12 cellular contexts compared by ENCODE assay signal in genomic region chr17:42660692-42661345, GRCh38. TPM values are rescaled to one million over a fixed set of nuclear protein-coding genes. Genes with fewer than 3 reads are reported as not detected.
A peak's percentile ranks its signal among the peaks of the same experiment; 100 is the strongest.
DNase-seq lines count a peak whose midpoint lies in the region; ATAC-seq, FAIRE-seq and TF ChIP-seq lines count a peak whose summit lies in the region.
"Had no signal": no experiment of that assay in that cellular context is flagged by ENCODE, and none has a peak within 500 bp of the region (broad histone marks: within the 10 kb centered on the region; RNA-seq: fewer than 3 reads in every experiment).

No MANE protein-coding gene starts in this region.

- ATAC-seq in HepG2 (no peak), right lobe of liver (no peak)

- no peak for TF ChIP-seq RAD21 in HepG2 (CRISPR knock-in tag; IDR thresholded peaks at IDR 0.05)

- in situ Hi-C loops in HepG2 (cut with HindIII; ENCODE audit: extremely low pct_ligation_motif_present, low pct_unique_long_range_greater_than_20kb), result no loop called here

- H4K20me1 ChIP-seq in HepG2 (ENCODE audit: insufficient read depth, low read length), result no peaks in the 10 kb centered on the region

- DNase-seq in HepG2 (ENCODE audit: low spot score), result no peak
- no peak for DNase-seq in right lobe of liver
- peak; percentile 52 for DNase-seq in adipocyte (ENCODE audit: low read depth)
- DNase-seq in iris pigment epithelial cell (ENCODE audit: low read depth), result peak; percentile 51
- DNase-seq in vagina (ENCODE audit: extremely low spot score in 2 of 2), result peak in 1 of 2 donors; percentile 89
- no peak for DNase-seq in NCI-H345 (lab: John Stamatoyannopoulos, UW)
- no peak for DNase-seq in SHP77 (lab: John Stamatoyannopoulos, UW)
- no peak for DNase-seq in NCI-H1092 (lab: John Stamatoyannopoulos, UW)
- DNase-seq: activated naive CD4-positive, alpha-beta T cell; AML-193; NCI-H1436 had no signal

- H3K4me3 ChIP-seq in HepG2 (replicated peaks in 1 of 3; ENCODE audit: insufficient read depth in 1 of 3, low read depth in 2 of 3, low read length in 3 of 3) (no peak overlapping the region), right lobe of liver (no peak overlapping the region), adipocyte (ENCODE audit: low read length) (peak overlapping the region; percentile 58), vagina (no peak overlapping the region)

- H3K9me3 ChIP-seq in HepG2 (ENCODE audit: low read length), result 0 out of 2 replicates have a peak, but pooled peaks cover 5% of the 10 kb centered on the region
- no peaks in the 10 kb centered on the region for H3K9me3 ChIP-seq in right lobe of liver
- H3K9me3 ChIP-seq in adipocyte (ENCODE audit: control insufficient read depth, low read length), result no peaks in the 10 kb centered on the region
- H3K9me3 ChIP-seq in vagina, result no peaks in the 10 kb centered on the region

- 94% methylated on average over 7 of the region's 7 CpGs for WGBS in HepG2 (ENCODE audit: low lambda C conversion rate)
- 73% methylated on average over 6 of the region's 7 CpGs for whole genome bisulfite sequencing in right lobe of liver (ENCODE audit: insufficient coverage, low coverage, low lambda C conversion rate, missing lambda C conversion rate)

- H3K27ac ChIP-seq in HepG2 (ENCODE audit: extremely low read length, insufficient read depth, low read length), result no peak overlapping the region
- no peak overlapping the region for H3K27ac ChIP-seq in right lobe of liver
- peak overlapping the region; percentile 88 for H3K27ac ChIP-seq in vagina
- H3K27ac ChIP-seq: parathyroid adenoma had no signal

- peak overlapping the region; percentile 40; the same call in 1 of the 2 replicates for H3K4me2 ChIP-seq in HepG2 (ENCODE audit: low read depth, low read length)

- TF ChIP-seq EP300 in HepG2 (IDR thresholded peaks at IDR 0.05; ENCODE audit: low read depth in 2 of 2, low read length in 2 of 2) (no peak), HepG2 (CRISPR knock-in tag; IDR thresholded peaks at IDR 0.05; ENCODE audit: borderline replicate concordance) (no peak)

- FAIRE-seq in HepG2 (lab: Jason Lieb, UNC), result no peak

- H3K79me2 ChIP-seq in HepG2 (ENCODE audit: insufficient read depth, low read length), result no peaks in the 10 kb centered on the region
- H3K79me2 ChIP-seq: parathyroid adenoma had no signal

- no peak overlapping the region for H2AFZ ChIP-seq in HepG2 (ENCODE audit: low read length)
- H2AFZ ChIP-seq: parathyroid adenoma had no signal

- peaks cover 36% of the 10 kb centered on the region for H3K4me1 ChIP-seq in HepG2 (ENCODE audit: insufficient read depth, low read length)
- no peaks in the 10 kb centered on the region for H3K4me1 ChIP-seq in right lobe of liver
- H3K4me1 ChIP-seq in adipocyte (ENCODE audit: control insufficient read depth, insufficient read depth, low read length), result peaks cover 13% of the 10 kb centered on the region
- H3K4me1 ChIP-seq in vagina, result peaks cover 22% of the 10 kb centered on the region
- H3K4me1 ChIP-seq: parathyroid adenoma had no signal

- no peak overlapping the region for H3K9ac ChIP-seq in HepG2 (ENCODE audit: insufficient read depth, low read depth, low read length)
- H3K9ac ChIP-seq in adipocyte (ENCODE audit: low read length), result peak overlapping the region; percentile 22
- H3K9ac ChIP-seq: parathyroid adenoma had no signal

- CTCF ChIA-PET in HepG2 (lab: Yijun Ruan, JAX; ENCODE audit: low intra/inter-chr PET ratio, low total read pairs), result no interaction called here

- peaks cover 7 to 21% of the 10 kb centered on the region in 2 experiments; a peak in 4 of 5 replicates for H3K36me3 ChIP-seq in HepG2 (replicated peaks in 1 of 2; ENCODE audit: control insufficient read depth in 1 of 2, insufficient read depth in 2 of 2, low read length in 2 of 2)
- H3K36me3 ChIP-seq in right lobe of liver, result peaks cover 0 to 3% (median 0%) of the 10 kb centered on the region in 4 donors
- peaks cover 17% of the 10 kb centered on the region for H3K36me3 ChIP-seq in adipocyte (ENCODE audit: control insufficient read depth, insufficient read depth, low read length, severe bottlenecking)
- H3K36me3 ChIP-seq in vagina, result peaks cover 0 to 14% of the 10 kb centered on the region in 2 donors

- H3K27me3 ChIP-seq in HepG2 (ENCODE audit: control insufficient read depth in 1 of 2, insufficient read depth in 2 of 2, low read length in 2 of 2) (no peaks in the 10 kb centered on the region; a peak in 1 of 5 replicates), right lobe of liver (no peaks in the 10 kb centered on the region), adipocyte (replicated peaks; ENCODE audit: control insufficient read depth, insufficient read depth, low read length) (no peaks in the 10 kb centered on the region), vagina (no peaks in the 10 kb centered on the region)

- TF ChIP-seq POLR2A in HepG2 (IDR thresholded peaks at IDR 0.05; ENCODE audit: insufficient read depth in 1 of 2, low read depth in 2 of 2, low read length in 2 of 2), result no peak
- no peak for TF ChIP-seq POLR2A in right lobe of liver (IDR thresholded peaks at IDR 0.05)
- no peak for TF ChIP-seq POLR2A in vagina (IDR thresholded peaks at IDR 0.05)

- BruUV-seq in HepG2 (replicated peaks; lab: Mats Ljungman, UMichigan), result TSS peak; percentile 58

- intact Hi-C loops in HepG2 (cut with micrococcal nuclease; ENCODE audit: unreplicated experiment), result no loop called here
- intact Hi-C loops in right lobe of liver (cut with DNase I), result no loop called here
- intact Hi-C loops in vagina (cut with DNase I), result no loop called here

- POLR2A ChIA-PET in HepG2 (lab: Yijun Ruan, JAX), result interaction anchor here (1.7 to 4.5 kb wide), 5 partner anchors 16 to 83 kb away, joined by 5 to 65 read pairs (median 16); partner anchors contain the start of genes PLEKHH3, PSMC3IP, RETREG3 and TUBG1

- TF ChIP-seq CTCF in HepG2 (CRISPR knock-in tag; IDR thresholded peaks at IDR 0.05) (no peak), right lobe of liver (IDR thresholded peaks at IDR 0.05) (no peak), vagina (IDR thresholded peaks at IDR 0.05) (no peak)

RNA-seq across cellular contexts. Expression of gene TUBG2, which starts 1.7 kb away (rescaled TPM):
- 6.6 and 16.0 TPM in 2 replicates for total RNA-seq in HepG2 (2016; rRNA removed; fragmentation: Illumina TruSeq; extraction: Trizol)
- 6.2 and 7.8 TPM in 2 replicates for total RNA-seq in HepG2 (2016; cell fraction: cytosol; rRNA removed; fragmentation: Illumina TruSeq; extraction: Trizol; ENCODE audit: low read depth)
- 5.9 and 16.8 TPM in 2 replicates for total RNA-seq in HepG2 (2016; cell fraction: insoluble cytoplasmic fraction; rRNA removed; fragmentation: Illumina TruSeq; extraction: Trizol)
- total RNA-seq in HepG2 (2016; cell fraction: membrane; rRNA removed; fragmentation: Illumina TruSeq; extraction: Trizol), result 10.7 and 11.2 TPM in 2 replicates
- 22.8 and 25.9 TPM in 2 replicates for total RNA-seq in HepG2 (2016; cell fraction: nucleus; rRNA removed; fragmentation: Illumina TruSeq; extraction: Trizol)
- polyA plus RNA-seq in HepG2 (2011; rRNA removed), result 42.3 and 48.3 TPM in 2 replicates
- 26.1 and 26.6 TPM in 2 replicates for polyA plus RNA-seq in HepG2 (2011; cell fraction: cytosol; rRNA removed)
- 251 and 257 TPM in 2 replicates for polyA plus RNA-seq in HepG2 (2011; cell fraction: nucleus; rRNA removed)
- 33.9 and 38.4 TPM in 2 replicates for polyA plus RNA-seq in HepG2 (2012)
- polyA plus RNA-seq in HepG2 (2016; cell fraction: cytosol; fragmentation: Illumina TruSeq; extraction: Trizol; ENCODE audit: low read depth), result 10.7 and 13.2 TPM in 2 replicates
- polyA plus RNA-seq in HepG2 (2016; cell fraction: insoluble cytoplasmic fraction; fragmentation: Illumina TruSeq; extraction: Trizol; ENCODE audit: low read depth), result 13.2 and 18.2 TPM in 2 replicates
- 19.9 and 20.4 TPM in 2 replicates for polyA plus RNA-seq in HepG2 (2016; cell fraction: membrane; fragmentation: Illumina TruSeq; extraction: Trizol; ENCODE audit: low read depth)
- polyA plus RNA-seq in HepG2 (2016; cell fraction: nucleus; fragmentation: Illumina TruSeq; extraction: Trizol; ENCODE audit: insufficient read depth, low read depth), result 85.4 and 93.9 TPM in 2 replicates
- 4.8 and 24.0 TPM in 2 replicates for polyA minus RNA-seq in HepG2 (2011; rRNA and poly(A)+ RNA removed; ENCODE audit: low replicate concordance)
- 8.4 and 8.6 TPM in 2 replicates for polyA minus RNA-seq in HepG2 (2011; cell fraction: cytosol; rRNA and poly(A)+ RNA removed)
- 41.6 and 47.0 TPM in 2 replicates for polyA minus RNA-seq in HepG2 (2011; cell fraction: nucleus; rRNA and poly(A)+ RNA removed)
- 10 to 100 TPM in 1 of 6 experiments, 1 to 10 TPM in 5; 6.8 to 10.7 (median 7.5) TPM for total RNA-seq in right lobe of liver
- 44.7 TPM for total RNA-seq in vagina

RNA-seq across cellular contexts. Expression of gene PLEKHH3, which starts 16.0 kb away (rescaled TPM):
- total RNA-seq in HepG2 (2016; rRNA removed; fragmentation: Illumina TruSeq; extraction: Trizol) (9.3 and 19.9 TPM in 2 replicates), right lobe of liver (10 to 100 TPM in 5 of 6 experiments, 1 to 10 TPM in 1; 8.1 to 23.7 (median 11.2) TPM), vagina (44.9 TPM)
- 2.9 and 5.1 TPM in 2 replicates for total RNA-seq in HepG2 (2016; cell fraction: cytosol; rRNA removed; fragmentation: Illumina TruSeq; extraction: Trizol; ENCODE audit: low read depth)
- total RNA-seq in HepG2 (2016; cell fraction: insoluble cytoplasmic fraction; rRNA removed; fragmentation: Illumina TruSeq; extraction: Trizol), result 10.2 and 18.9 TPM in 2 replicates
- total RNA-seq in HepG2 (2016; cell fraction: membrane; rRNA removed; fragmentation: Illumina TruSeq; extraction: Trizol), result 8.9 and 10.3 TPM in 2 replicates
- 10.2 and 14.4 TPM in 2 replicates for total RNA-seq in HepG2 (2016; cell fraction: nucleus; rRNA removed; fragmentation: Illumina TruSeq; extraction: Trizol)
- polyA plus RNA-seq in HepG2 (2011; rRNA removed), result 6.0 and 7.5 TPM in 2 replicates
- 3.4 and 6.4 TPM in 2 replicates for polyA plus RNA-seq in HepG2 (2011; cell fraction: cytosol; rRNA removed)
- 38.3 and 39.7 TPM in 2 replicates for polyA plus RNA-seq in HepG2 (2011; cell fraction: nucleus; rRNA removed)
- 7.4 and 10.5 TPM in 2 replicates for polyA plus RNA-seq in HepG2 (2012)
- 2.3 and 2.4 TPM in 2 replicates for polyA plus RNA-seq in HepG2 (2016; cell fraction: cytosol; fragmentation: Illumina TruSeq; extraction: Trizol; ENCODE audit: low read depth)
- 8.9 and 12.6 TPM in 2 replicates for polyA plus RNA-seq in HepG2 (2016; cell fraction: insoluble cytoplasmic fraction; fragmentation: Illumina TruSeq; extraction: Trizol; ENCODE audit: low read depth)
- 5.4 and 5.8 TPM in 2 replicates for polyA plus RNA-seq in HepG2 (2016; cell fraction: membrane; fragmentation: Illumina TruSeq; extraction: Trizol; ENCODE audit: low read depth)
- 31.7 and 34.0 TPM in 2 replicates for polyA plus RNA-seq in HepG2 (2016; cell fraction: nucleus; fragmentation: Illumina TruSeq; extraction: Trizol; ENCODE audit: insufficient read depth, low read depth)
- polyA minus RNA-seq in HepG2 (2011; rRNA and poly(A)+ RNA removed; ENCODE audit: low replicate concordance), result 7.4 and 8.5 TPM in 2 replicates
- 5.2 and 7.6 TPM in 2 replicates for polyA minus RNA-seq in HepG2 (2011; cell fraction: cytosol; rRNA and poly(A)+ RNA removed)
- 6.4 and 7.6 TPM in 2 replicates for polyA minus RNA-seq in HepG2 (2011; cell fraction: nucleus; rRNA and poly(A)+ RNA removed)

RNA-seq across cellular contexts. Expression of gene CCR10, which starts 20.8 kb away (rescaled TPM):
- total RNA-seq in HepG2 (2016; rRNA removed; fragmentation: Illumina TruSeq; extraction: Trizol) (0.20 and 0.29 TPM in 2 replicates), right lobe of liver (under 1 TPM in 3 of 6 experiments, not detected in 3; 0.21 to 0.34 (median 0.31) TPM), vagina (3.2 TPM)
- 0.10 and 0.26 TPM in 2 replicates for total RNA-seq in HepG2 (2016; cell fraction: cytosol; rRNA removed; fragmentation: Illumina TruSeq; extraction: Trizol; ENCODE audit: low read depth)
- 0.15 and 0.48 TPM in 2 replicates for total RNA-seq in HepG2 (2016; cell fraction: insoluble cytoplasmic fraction; rRNA removed; fragmentation: Illumina TruSeq; extraction: Trizol)
- total RNA-seq in HepG2 (2016; cell fraction: membrane; rRNA removed; fragmentation: Illumina TruSeq; extraction: Trizol), result 0.24 and 0.37 TPM in 2 replicates
- total RNA-seq in HepG2 (2016; cell fraction: nucleus; rRNA removed; fragmentation: Illumina TruSeq; extraction: Trizol), result 0.38 and 0.47 TPM in 2 replicates
- polyA plus RNA-seq in HepG2 (2011; rRNA removed), result 0.54 and 0.63 TPM in 2 replicates
- polyA plus RNA-seq in HepG2 (2011; cell fraction: cytosol; rRNA removed), result 0.69 and 0.85 TPM in 2 replicates
- polyA plus RNA-seq in HepG2 (2011; cell fraction: nucleus; rRNA removed), result 6.7 and 9.2 TPM in 2 replicates
- 1.1 TPM in 2 replicates for polyA plus RNA-seq in HepG2 (2012)
- 0.08 and 0.14 TPM in 2 replicates for polyA plus RNA-seq in HepG2 (2016; cell fraction: cytosol; fragmentation: Illumina TruSeq; extraction: Trizol; ENCODE audit: low read depth)
- 0.19 TPM in 1 of 2 replicates, not detected in the other for polyA plus RNA-seq in HepG2 (2016; cell fraction: insoluble cytoplasmic fraction; fragmentation: Illumina TruSeq; extraction: Trizol; ENCODE audit: low read depth)
- polyA plus RNA-seq in HepG2 (2016; cell fraction: membrane; fragmentation: Illumina TruSeq; extraction: Trizol; ENCODE audit: low read depth), result 0.13 TPM in 1 of 2 replicates, not detected in the other
- polyA plus RNA-seq in HepG2 (2016; cell fraction: nucleus; fragmentation: Illumina TruSeq; extraction: Trizol; ENCODE audit: insufficient read depth, low read depth), result 1.4 and 2.1 TPM in 2 replicates
- polyA minus RNA-seq in HepG2 (2011; rRNA and poly(A)+ RNA removed; ENCODE audit: low replicate concordance), result 0.19 and 0.62 TPM in 2 replicates
- 0.40 and 0.62 TPM in 2 replicates for polyA minus RNA-seq in HepG2 (2011; cell fraction: cytosol; rRNA and poly(A)+ RNA removed)
- polyA minus RNA-seq in HepG2 (2011; cell fraction: nucleus; rRNA and poly(A)+ RNA removed), result 0.77 and 0.87 TPM in 2 replicates

RNA-seq across cellular contexts. Expression of gene CNTNAP1, which starts 21.5 kb away (rescaled TPM):
- total RNA-seq in HepG2 (2016; rRNA removed; fragmentation: Illumina TruSeq; extraction: Trizol), result 1.2 and 4.5 TPM in 2 replicates
- 1.7 TPM in 2 replicates for total RNA-seq in HepG2 (2016; cell fraction: cytosol; rRNA removed; fragmentation: Illumina TruSeq; extraction: Trizol; ENCODE audit: low read depth)
- total RNA-seq in HepG2 (2016; cell fraction: insoluble cytoplasmic fraction; rRNA removed; fragmentation: Illumina TruSeq; extraction: Trizol), result 1.4 and 4.9 TPM in 2 replicates
- 1.1 and 1.5 TPM in 2 replicates for total RNA-seq in HepG2 (2016; cell fraction: membrane; rRNA removed; fragmentation: Illumina TruSeq; extraction: Trizol)
- 4.9 and 6.9 TPM in 2 replicates for total RNA-seq in HepG2 (2016; cell fraction: nucleus; rRNA removed; fragmentation: Illumina TruSeq; extraction: Trizol)
- 7.7 and 10.7 TPM in 2 replicates for polyA plus RNA-seq in HepG2 (2011; rRNA removed)
- polyA plus RNA-seq in HepG2 (2011; cell fraction: cytosol; rRNA removed), result 4.1 and 4.4 TPM in 2 replicates
- 62.6 and 69.7 TPM in 2 replicates for polyA plus RNA-seq in HepG2 (2011; cell fraction: nucleus; rRNA removed)
- polyA plus RNA-seq in HepG2 (2012), result 9.2 and 13.1 TPM in 2 replicates
- polyA plus RNA-seq in HepG2 (2016; cell fraction: cytosol; fragmentation: Illumina TruSeq; extraction: Trizol; ENCODE audit: low read depth), result 0.15 and 0.23 TPM in 2 replicates
- polyA plus RNA-seq in HepG2 (2016; cell fraction: insoluble cytoplasmic fraction; fragmentation: Illumina TruSeq; extraction: Trizol; ENCODE audit: low read depth), result 1.1 and 1.6 TPM in 2 replicates
- 0.47 and 0.51 TPM in 2 replicates for polyA plus RNA-seq in HepG2 (2016; cell fraction: membrane; fragmentation: Illumina TruSeq; extraction: Trizol; ENCODE audit: low read depth)
- polyA plus RNA-seq in HepG2 (2016; cell fraction: nucleus; fragmentation: Illumina TruSeq; extraction: Trizol; ENCODE audit: insufficient read depth, low read depth), result 19.8 and 23.5 TPM in 2 replicates
- 2.2 and 13.9 TPM in 2 replicates for polyA minus RNA-seq in HepG2 (2011; rRNA and poly(A)+ RNA removed; ENCODE audit: low replicate concordance)
- 8.8 TPM in 2 replicates for polyA minus RNA-seq in HepG2 (2011; cell fraction: cytosol; rRNA and poly(A)+ RNA removed)
- 12.2 and 13.8 TPM in 2 replicates for polyA minus RNA-seq in HepG2 (2011; cell fraction: nucleus; rRNA and poly(A)+ RNA removed)
- 1 to 10 TPM in 1 of 6 experiments, under 1 TPM in 5; 0.42 to 1.8 (median 0.56) TPM for total RNA-seq in right lobe of liver
- 5.9 TPM for total RNA-seq in vagina

RNA-seq across cellular contexts. Expression of gene TUBG1, which starts 51.3 kb away (rescaled TPM):
- 137 TPM in 2 replicates for total RNA-seq in HepG2 (2016; rRNA removed; fragmentation: Illumina TruSeq; extraction: Trizol)
- total RNA-seq in HepG2 (2016; cell fraction: cytosol; rRNA removed; fragmentation: Illumina TruSeq; extraction: Trizol; ENCODE audit: low read depth), result 65.3 and 68.5 TPM in 2 replicates
- total RNA-seq in HepG2 (2016; cell fraction: insoluble cytoplasmic fraction; rRNA removed; fragmentation: Illumina TruSeq; extraction: Trizol), result 118 and 133 TPM in 2 replicates
- 83.5 and 99.6 TPM in 2 replicates for total RNA-seq in HepG2 (2016; cell fraction: membrane; rRNA removed; fragmentation: Illumina TruSeq; extraction: Trizol)
- 65.3 and 71.5 TPM in 2 replicates for total RNA-seq in HepG2 (2016; cell fraction: nucleus; rRNA removed; fragmentation: Illumina TruSeq; extraction: Trizol)
- 74.1 and 89.3 TPM in 2 replicates for polyA plus RNA-seq in HepG2 (2011; rRNA removed)
- 114 and 152 TPM in 2 replicates for polyA plus RNA-seq in HepG2 (2011; cell fraction: cytosol; rRNA removed)
- 206 and 230 TPM in 2 replicates for polyA plus RNA-seq in HepG2 (2011; cell fraction: nucleus; rRNA removed)
- polyA plus RNA-seq in HepG2 (2012), result 163 and 164 TPM in 2 replicates
- 70.4 and 79.1 TPM in 2 replicates for polyA plus RNA-seq in HepG2 (2016; cell fraction: cytosol; fragmentation: Illumina TruSeq; extraction: Trizol; ENCODE audit: low read depth)
- polyA plus RNA-seq in HepG2 (2016; cell fraction: insoluble cytoplasmic fraction; fragmentation: Illumina TruSeq; extraction: Trizol; ENCODE audit: low read depth), result 164 and 224 TPM in 2 replicates
- 82.1 and 83.3 TPM in 2 replicates for polyA plus RNA-seq in HepG2 (2016; cell fraction: membrane; fragmentation: Illumina TruSeq; extraction: Trizol; ENCODE audit: low read depth)
- 151 and 152 TPM in 2 replicates for polyA plus RNA-seq in HepG2 (2016; cell fraction: nucleus; fragmentation: Illumina TruSeq; extraction: Trizol; ENCODE audit: insufficient read depth, low read depth)
- 163 and 181 TPM in 2 replicates for polyA minus RNA-seq in HepG2 (2011; rRNA and poly(A)+ RNA removed; ENCODE audit: low replicate concordance)
- 63.3 and 66.4 TPM in 2 replicates for polyA minus RNA-seq in HepG2 (2011; cell fraction: cytosol; rRNA and poly(A)+ RNA removed)
- 45.7 and 49.9 TPM in 2 replicates for polyA minus RNA-seq in HepG2 (2011; cell fraction: nucleus; rRNA and poly(A)+ RNA removed)
- total RNA-seq in right lobe of liver, result 10 to 100 TPM; 17.9 to 44.5 (median 22.0) TPM
- total RNA-seq in vagina, result 33.9 TPM

Comparison
In these comparisons a context has a peak if more than half of its experiments do, and no peak if none do; other contexts are left out.
1. DNase-seq: peak in adipocyte (single experiment) and iris pigment epithelial cell (single experiment); none in HepG2 (single experiment), right lobe of liver (0 of 3), NCI-H345 (single experiment), SHP77 (0 of 2) and NCI-H1092 (single experiment).